8 cellular contexts compared by ENCODE assay signal in genomic region chr9:35070823-35071813, GRCh38. TPM values are rescaled to one million over a fixed set of nuclear protein-coding genes. Genes with fewer than 3 reads are reported as not detected.
A peak's percentile ranks its signal among the peaks of the same experiment; 100 is the strongest.
DNase-seq lines count a peak whose midpoint lies in the region; ATAC-seq and TF ChIP-seq lines count a peak whose summit lies in the region.

No MANE protein-coding gene starts in this region.

- peaks cover 26% of the 10 kb centered on the region for H3K4me1 Mint-ChIP-seq in GM23338

- H3K4me3 ChIP-seq in GM23338 (peak overlapping the region; percentile 99), thymus (ENCODE audit: low read length) (peak overlapping the region; percentile 77)

- peaks cover 15% of the 10 kb centered on the region for H3K4me1 ChIP-seq in GM23338 (ENCODE audit: insufficient read depth)
- H3K4me1 ChIP-seq in thymus (ENCODE audit: control insufficient read depth, insufficient read depth, low read length): peaks cover 15% of the 10 kb centered on the region

- H3K36me3 ChIP-seq in GM23338 (ENCODE audit: insufficient read depth): peaks cover 29% of the 10 kb centered on the region
- H3K36me3 ChIP-seq in thymus (ENCODE audit: control insufficient read depth, insufficient read depth): peaks cover 45% of the 10 kb centered on the region

- peak overlapping the region; percentile 98 for H3K27ac Mint-ChIP-seq in GM23338

- H3K36me3 Mint-ChIP-seq in GM23338 (ENCODE audit: low read depth): peaks cover 80% of the 10 kb centered on the region

- DNase-seq in GM23338 (ENCODE audit: low spot score) (no peak), OCI-M1 (lab: John Stamatoyannopoulos, UW) (no peak)

- H2AFZ ChIP-seq in GM23338: no peak overlapping the region

- TF ChIP-seq CTCF in 22Rv1 (IDR thresholded peaks at IDR 0.05) (no peak), GM23338 (conservative IDR thresholded peaks at IDR 0.05; ENCODE audit: low read depth in 2 of 2) (no peak)

- H3K9me2 ChIP-seq in GM23338 (ENCODE audit: insufficient read depth): no peaks in the 10 kb centered on the region

- peak overlapping the region; percentile 96 for H3K4me2 ChIP-seq in GM23338

- WGBS in thymus: 3% methylated on average over 20 of the region's 20 CpGs

- H3K27me3 Mint-ChIP-seq in GM23338 (ENCODE audit: insufficient read depth, low read depth, poor library complexity): peaks cover 11% of the 10 kb centered on the region

- H4K20me1 ChIP-seq in GM23338 (replicated peaks; ENCODE audit: insufficient read depth): peaks cover 51% of the 10 kb centered on the region

- H3K27ac ChIP-seq in 22Rv1: peak overlapping the region; percentile 99
- H3K27ac ChIP-seq in GM23338 (ENCODE audit: low read depth): peak overlapping the region; percentile 85
- peak overlapping the region; percentile 96 for H3K27ac ChIP-seq in angular gyrus (ENCODE audit: low read depth, low read length)
- peak overlapping the region; percentile 95 for H3K27ac ChIP-seq in layer of hippocampus (ENCODE audit: low read depth, low read length)
- H3K27ac ChIP-seq in thymus (ENCODE audit: low read depth): peak overlapping the region; percentile 96

- peak overlapping the region; percentile 98 for H3K4me3 Mint-ChIP-seq in GM23338

- H3K79me2 ChIP-seq in GM23338 (replicated peaks; ENCODE audit: insufficient read depth): peaks cover 56% of the 10 kb centered on the region

- 0 out of 3 replicates have a peak, but pooled peaks cover 2% of the 10 kb centered on the region for H3K9me3 Mint-ChIP-seq in GM23338

- no peaks in the 10 kb centered on the region for H3K9me3 ChIP-seq in thymus (ENCODE audit: control insufficient read depth)

- no peaks in the 10 kb centered on the region for H3K27me3 ChIP-seq in GM23338 (ENCODE audit: insufficient read depth)
- H3K27me3 ChIP-seq in layer of hippocampus (ENCODE audit: control insufficient read depth, insufficient read depth, low read length): no peaks in the 10 kb centered on the region
- no peaks in the 10 kb centered on the region for H3K27me3 ChIP-seq in thymus (ENCODE audit: control insufficient read depth, insufficient read depth)

- ATAC-seq in GM23338 (no peak), GM21576 (IDR thresholded peaks at IDR 0.05; ENCODE audit: unreplicated experiment) (no peak), GM18907 (IDR thresholded peaks at IDR 0.05; ENCODE audit: unreplicated experiment) (no peak)

- H3F3A ChIP-seq in GM23338 (replicated peaks; ENCODE audit: low read depth): peaks cover 7% of the 10 kb centered on the region

TF ChIP-seq in GM23338, 12 proteins besides CTCF, POLR2A, EP300 and RAD21:
- no peak for TF ChIP-seq CREB1 (CRISPR knock-in tag; IDR thresholded peaks at IDR 0.05; ENCODE audit: low read depth)
- TF ChIP-seq ZNF114 (CRISPR knock-in tag; IDR thresholded peaks at IDR 0.05): no peak
- TF ChIP-seq EZH2phosphoT487 (IDR thresholded peaks at IDR 0.05; ENCODE audit: unreplicated experiment): no peak
- no peak for TF ChIP-seq POLR2AphosphoS5 (IDR thresholded peaks at IDR 0.05; ENCODE audit: low read depth)
- TF ChIP-seq, protein P1, sequence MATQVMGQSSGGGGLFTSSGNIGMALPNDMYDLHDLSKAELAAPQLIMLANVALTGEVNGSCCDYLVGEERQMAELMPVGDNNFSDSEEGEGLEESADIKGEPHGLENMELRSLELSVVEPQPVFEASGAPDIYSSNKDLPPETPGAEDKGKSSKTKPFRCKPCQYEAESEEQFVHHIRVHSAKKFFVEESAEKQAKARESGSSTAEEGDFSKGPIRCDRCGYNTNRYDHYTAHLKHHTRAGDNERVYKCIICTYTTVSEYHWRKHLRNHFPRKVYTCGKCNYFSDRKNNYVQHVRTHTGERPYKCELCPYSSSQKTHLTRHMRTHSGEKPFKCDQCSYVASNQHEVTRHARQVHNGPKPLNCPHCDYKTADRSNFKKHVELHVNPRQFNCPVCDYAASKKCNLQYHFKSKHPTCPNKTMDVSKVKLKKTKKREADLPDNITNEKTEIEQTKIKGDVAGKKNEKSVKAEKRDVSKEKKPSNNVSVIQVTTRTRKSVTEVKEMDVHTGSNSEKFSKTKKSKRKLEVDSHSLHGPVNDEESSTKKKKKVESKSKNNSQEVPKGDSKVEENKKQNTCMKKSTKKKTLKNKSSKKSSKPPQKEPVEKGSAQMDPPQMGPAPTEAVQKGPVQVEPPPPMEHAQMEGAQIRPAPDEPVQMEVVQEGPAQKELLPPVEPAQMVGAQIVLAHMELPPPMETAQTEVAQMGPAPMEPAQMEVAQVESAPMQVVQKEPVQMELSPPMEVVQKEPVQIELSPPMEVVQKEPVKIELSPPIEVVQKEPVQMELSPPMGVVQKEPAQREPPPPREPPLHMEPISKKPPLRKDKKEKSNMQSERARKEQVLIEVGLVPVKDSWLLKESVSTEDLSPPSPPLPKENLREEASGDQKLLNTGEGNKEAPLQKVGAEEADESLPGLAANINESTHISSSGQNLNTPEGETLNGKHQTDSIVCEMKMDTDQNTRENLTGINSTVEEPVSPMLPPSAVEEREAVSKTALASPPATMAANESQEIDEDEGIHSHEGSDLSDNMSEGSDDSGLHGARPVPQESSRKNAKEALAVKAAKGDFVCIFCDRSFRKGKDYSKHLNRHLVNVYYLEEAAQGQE (IDR thresholded peaks at IDR 0.05; ENCODE audit: unreplicated experiment): no peak

RNA-seq across cellular contexts. Expression of gene VCP, which starts 1.3 kb away (rescaled TPM):
- total RNA-seq in GM23338 (2014; rRNA removed; shearing (Covaris generic)): 361 and 408 TPM in 2 replicates
- polyA plus RNA-seq in GM23338 (2016; fragmentation: Nextera tagmentation; extraction: Ambion mirVana) (113 and 130 TPM in 2 replicates), thymus (71.1 TPM)

RNA-seq across cellular contexts. Expression of gene FANCG, which starts 8.6 kb away (rescaled TPM):
- total RNA-seq in GM23338 (2014; rRNA removed; shearing (Covaris generic)): 47.0 and 56.2 TPM in 2 replicates
- polyA plus RNA-seq in GM23338 (2016; fragmentation: Nextera tagmentation; extraction: Ambion mirVana): 53.1 and 53.8 TPM in 2 replicates
- polyA plus RNA-seq in thymus: 33.7 TPM

RNA-seq across cellular contexts. Expression of gene PIGO, which starts 25.3 kb away (rescaled TPM):
- total RNA-seq in GM23338 (2014; rRNA removed; shearing (Covaris generic)): 13.6 and 18.9 TPM in 2 replicates
- polyA plus RNA-seq in GM23338 (2016; fragmentation: Nextera tagmentation; extraction: Ambion mirVana) (11.2 and 13.6 TPM in 2 replicates), thymus (18.2 TPM)

RNA-seq across cellular contexts. Expression of gene STOML2, which starts 31.8 kb away (rescaled TPM):
- 210 and 221 TPM in 2 replicates for total RNA-seq in GM23338 (2014; rRNA removed; shearing (Covaris generic))
- polyA plus RNA-seq in GM23338 (2016; fragmentation: Nextera tagmentation; extraction: Ambion mirVana) (109 and 114 TPM in 2 replicates), thymus (58.0 TPM)

RNA-seq across cellular contexts. Expression of gene ATOSB, which starts 44.5 kb away (rescaled TPM):
- total RNA-seq in GM23338 (2014; rRNA removed; shearing (Covaris generic)): 3.1 and 6.1 TPM in 2 replicates
- polyA plus RNA-seq in GM23338 (2016; fragmentation: Nextera tagmentation; extraction: Ambion mirVana) (2.2 and 2.3 TPM in 2 replicates), thymus (16.1 TPM)
